Comparison of ENCODE assay signal across 8 cellular contexts in genomic region chr4:180665994-180666818, GRCh38.
A peak's percentile ranks its signal among the peaks of the same experiment; 100 is the strongest.
DNase-seq lines count a peak whose midpoint lies in the region; ATAC-seq, FAIRE-seq and TF ChIP-seq lines count a peak whose summit lies in the region.

No MANE protein-coding gene starts in this region.

- peaks cover 4% of the 10 kb centered on the region; the same call in 1 of the 2 replicates for H3K4me1 ChIP-seq in HUES6 (ENCODE audit: control insufficient read depth, insufficient read depth, low read length)

- no peaks in the 10 kb centered on the region for H3K9me3 ChIP-seq in HUES6 (ENCODE audit: control insufficient read depth, insufficient read depth, low read depth, low read length)

- H3K27ac Mint-ChIP-seq in nephron progenitor cell = no peak overlapping the region

- H3K27me3 ChIP-seq in HUES6 (ENCODE audit: control insufficient read depth, insufficient read depth, low read length) = no peaks in the 10 kb centered on the region

- no peaks in the 10 kb centered on the region for H3K36me3 Mint-ChIP-seq in nephron progenitor cell (ENCODE audit: low read depth)

- no peaks in the 10 kb centered on the region for H3K36me3 ChIP-seq in HUES6 (ENCODE audit: control insufficient read depth, insufficient read depth, low read length)

- no peaks in the 10 kb centered on the region for H3K9me3 Mint-ChIP-seq in nephron progenitor cell

- peak; percentile 60 for FAIRE-seq in G401.6 (lab: Jason Lieb, UNC)
- FAIRE-seq in endometrium (lab: Jason Lieb, UNC) = peak; percentile 43

- peak overlapping the region; percentile 44 for H3K4me3 Mint-ChIP-seq in nephron progenitor cell

- DNase-seq in A172 (ENCODE audit: low spot score) (peak; percentile 67), OCI-M1 (lab: John Stamatoyannopoulos, UW) (peak; percentile 86), nephron progenitor cell (peak; percentile 59)

- ATAC-seq in GM21825 (IDR thresholded peaks at IDR 0.05; ENCODE audit: unreplicated experiment) = peak; percentile 89
- no peak for ATAC-seq in activated CD4-positive, CD25-positive, alpha-beta regulatory T cell treated with anti-CD3 and anti-CD28 coated beads, Interleukin-2, amount 50 U/mL, for 24 hours

- H3K4me3 ChIP-seq in HUES6 (ENCODE audit: low read depth, low read length) = peak overlapping the region; percentile 35; the same call in 1 of the 2 replicates

- TF ChIP-seq CTCF in nephron progenitor cell (IDR thresholded peaks at IDR 0.05) = peak; percentile 75

- H3K9ac ChIP-seq in HUES6 (ENCODE audit: low read length) = no peak overlapping the region

- no peak overlapping the region for H3K27ac ChIP-seq in HUES6 (ENCODE audit: low read depth, low read length)

- H3K4me1 Mint-ChIP-seq in nephron progenitor cell = peaks cover 34% of the 10 kb centered on the region

- H3K27me3 Mint-ChIP-seq in nephron progenitor cell (ENCODE audit: low read depth, poor library complexity) = no peaks in the 10 kb centered on the region
